ENCODE assay signal across 11 cellular contexts in the genomic region with DNA sequence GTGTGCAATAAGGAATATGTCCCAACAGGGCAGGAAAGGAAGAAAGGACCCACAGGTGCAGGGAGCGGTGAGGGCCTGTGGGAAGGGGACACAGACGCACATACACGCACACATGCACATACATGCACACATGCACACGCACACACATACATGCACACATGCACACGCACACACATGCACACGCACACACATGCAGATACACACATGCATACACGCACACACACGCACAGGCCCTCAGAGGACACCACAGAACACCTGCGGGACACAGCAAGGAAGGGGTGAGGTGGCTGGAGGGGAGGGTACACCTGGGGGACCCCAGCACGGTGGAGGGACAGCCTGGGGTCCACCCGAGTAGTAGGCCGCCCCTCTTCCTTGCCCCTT. TPM values are rescaled to one million over a fixed set of nuclear protein-coding genes. Genes with fewer than 3 reads are reported as not detected.
DNase-seq lines count a peak whose midpoint lies in the region; ATAC-seq and TF ChIP-seq lines count a peak whose summit lies in the region.
"Had no signal": no experiment of that assay in that cellular context is flagged by ENCODE, and none has a peak within 500 bp of the region (broad histone marks: within the 10 kb centered on the region; RNA-seq: fewer than 3 reads in every experiment).

No MANE protein-coding gene starts in this region.

- H3K4me1 ChIP-seq in BLaER1 = peaks cover 93% of the 10 kb centered on the region
- H3K4me1 ChIP-seq in ascending aorta = peaks cover 0 to 42% of the 10 kb centered on the region in 2 donors
- peaks cover 7 to 9% of the 10 kb centered on the region in 2 donors for H3K4me1 ChIP-seq in mucosa of rectum (ENCODE audit: control insufficient read depth in 2 of 2, insufficient read depth in 2 of 2, low read length in 2 of 2)

- H4K20me1 ChIP-seq in BLaER1 = peaks cover 93% of the 10 kb centered on the region

- TF ChIP-seq CTCF in ascending aorta (IDR thresholded peaks at IDR 0.05) = no peak

- H3K27me3 ChIP-seq in BLaER1 (no peaks in the 10 kb centered on the region), H7 (ENCODE audit: control insufficient read depth, insufficient read depth, low read length) (no peaks in the 10 kb centered on the region), ascending aorta (no peaks in the 10 kb centered on the region), mucosa of rectum (ENCODE audit: control insufficient read depth in 2 of 2, insufficient read depth in 2 of 2, low read length in 2 of 2) (no peaks in the 10 kb centered on the region)

- H3K36me3 ChIP-seq in BLaER1 = 0 out of 2 replicates have a peak, but pooled peaks cover 3% of the 10 kb centered on the region
- H3K36me3 ChIP-seq in H7 (replicated peaks; ENCODE audit: control insufficient read depth, insufficient read depth, low read length) = 0 out of 2 replicates have a peak, but pooled peaks cover 3% of the 10 kb centered on the region
- peaks cover 0 to 8% of the 10 kb centered on the region in 2 donors for H3K36me3 ChIP-seq in ascending aorta
- peaks cover 0 to 4% of the 10 kb centered on the region in 2 donors for H3K36me3 ChIP-seq in mucosa of rectum (ENCODE audit: control insufficient read depth in 2 of 2, insufficient read depth in 2 of 2, low read length in 2 of 2)

- H3K9me3 ChIP-seq in BLaER1 = peaks cover 5% of the 10 kb centered on the region; the same call in 1 of the 2 replicates
- peaks cover 0 to 5% of the 10 kb centered on the region in 2 donors for H3K9me3 ChIP-seq in ascending aorta
- no peaks in the 10 kb centered on the region for H3K9me3 ChIP-seq in mucosa of rectum (ENCODE audit: control insufficient read depth in 2 of 2, low read length in 2 of 2)

- intact Hi-C loops in ascending aorta (cut with DNase I) = no loop called here

- no peak for ATAC-seq in activated CD4-positive, CD25-positive, alpha-beta regulatory T cell treated with anti-CD3 and anti-CD28 coated beads, Interleukin-2, amount 50 U/mL, for 24 hours
- ATAC-seq in GM18873 (IDR thresholded peaks at IDR 0.05; ENCODE audit: low FRiP score, unreplicated experiment) = no peak
- ATAC-seq: Right ventricle myocardium inferior had no signal

- H3K9ac ChIP-seq in BLaER1 = no peak overlapping the region
- H3K9ac ChIP-seq in mucosa of rectum (ENCODE audit: low read depth in 1 of 2, low read length in 2 of 2) = peak overlapping the region in 1 of 2 donors; percentile 51

- peak overlapping the region; percentile 60; the same call in 1 of the 2 replicates for H3K4me3 ChIP-seq in BLaER1
- peak overlapping the region; percentile 38; the same call in 1 of the 2 replicates for H3K4me3 ChIP-seq in H7 (ENCODE audit: insufficient read depth, low read depth, low read length)
- no peak overlapping the region for H3K4me3 ChIP-seq in ascending aorta
- H3K4me3 ChIP-seq in mucosa of rectum (ENCODE audit: low read length in 2 of 2) = peak overlapping the region; percentile 48 to 57

- H3K4me2 ChIP-seq in BLaER1 = peak overlapping the region; percentile 99

- H3K27ac ChIP-seq in BLaER1 = no peak overlapping the region
- peak overlapping the region; percentile 29 to 36 for H3K27ac ChIP-seq in ascending aorta
- H3K27ac ChIP-seq in mucosa of rectum (ENCODE audit: low read depth in 2 of 2, low read length in 2 of 2) = peak overlapping the region in 1 of 2 donors; percentile 58
- H3K27ac ChIP-seq: C4-2B had no signal

- DNase-seq in H7 (no peak), ascending aorta (ENCODE audit: low spot score in 2 of 2) (no peak), cerebellar cortex (ENCODE audit: low spot score) (no peak), NCI-H1436 treated with DMSO at 0.1 percent for 48 hours (lab: John Stamatoyannopoulos, UW) (no peak)

RNA-seq across cellular contexts. Expression of a gene that starts 12.9 kb away (rescaled TPM):
- total RNA-seq in H7 (2014; rRNA removed; shearing (Covaris generic)) = 13.7 and 15.6 TPM in 2 replicates
- 87.3 TPM for total RNA-seq in ascending aorta

RNA-seq across cellular contexts. Expression of a gene that starts 20.8 kb away (rescaled TPM):
- 10.7 and 18.8 TPM in 2 replicates for total RNA-seq in H7 (2014; rRNA removed; shearing (Covaris generic))
- total RNA-seq in ascending aorta = 12.6 TPM
- total RNA-seq: HT1080 had no signal

Comparison
In these comparisons a context has a peak if more than half of its experiments do, and no peak if none do; other contexts are left out.
1. H3K4me3 ChIP-seq: peak in BLaER1 (single experiment), H7 (single experiment) and mucosa of rectum (2 of 2); none in ascending aorta (0 of 2).